8 cellular contexts compared by ENCODE assay signal in the genomic region with DNA sequence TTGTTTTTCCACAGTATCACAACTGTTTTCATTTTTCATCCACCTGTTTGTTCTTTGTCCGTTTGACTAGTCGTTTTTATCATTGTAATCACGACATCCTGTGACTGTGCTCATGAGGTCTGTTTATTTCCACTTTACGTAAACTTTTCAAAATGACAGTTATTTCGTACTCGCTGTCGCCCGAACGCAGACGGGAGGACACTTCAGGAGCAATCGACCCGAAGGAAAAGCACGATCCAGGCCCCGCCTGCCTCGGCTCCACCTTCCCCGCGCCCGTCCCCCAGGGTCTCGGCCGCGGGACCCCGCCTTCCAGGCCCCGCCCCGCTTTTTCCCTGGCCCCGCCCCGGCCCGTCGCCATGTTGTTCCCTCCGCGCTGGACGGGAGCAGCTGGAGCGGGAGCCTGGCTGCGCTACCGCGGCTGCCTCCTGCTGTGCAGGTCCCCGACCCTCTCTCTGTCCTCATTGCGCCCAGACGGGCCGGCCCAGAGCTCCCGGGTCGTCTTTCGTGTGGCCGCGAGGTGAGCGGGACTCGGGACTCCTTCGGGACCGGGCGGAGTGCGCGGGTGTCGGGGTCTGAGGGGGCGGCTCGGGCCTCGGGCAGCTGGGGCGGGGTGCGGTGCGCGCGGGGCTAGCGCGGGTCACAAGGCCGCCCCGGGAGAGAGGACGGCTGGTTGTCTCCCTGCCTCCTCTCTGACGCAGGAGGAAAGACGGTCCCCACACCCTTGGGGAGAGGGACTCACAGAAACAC. TPM values are rescaled to one million over a fixed set of nuclear protein-coding genes. Genes with fewer than 3 reads are reported as not detected.
DNase-seq lines count a peak whose midpoint lies in the region; ATAC-seq and TF ChIP-seq lines count a peak whose summit lies in the region.

A gene with protein sequence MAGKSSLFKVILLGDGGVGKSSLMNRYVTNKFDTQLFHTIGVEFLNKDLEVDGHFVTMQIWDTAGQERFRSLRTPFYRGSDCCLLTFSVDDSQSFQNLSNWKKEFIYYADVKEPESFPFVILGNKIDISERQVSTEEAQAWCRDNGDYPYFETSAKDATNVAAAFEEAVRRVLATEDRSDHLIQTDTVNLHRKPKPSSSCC (plus strand): TSS at position 357 of the 747 bp plus-strand sequence. CDS start 19,619 bp downstream, outside the sequence.

- 4% methylated on average over 33 of the region's 67 CpGs for WGBS in right lobe of liver (ENCODE audit: insufficient coverage, low coverage, low lambda C conversion rate, missing lambda C conversion rate)

- peaks cover 0 to 11% (median 0%) of the 10 kb centered on the region in 4 donors for H3K4me1 ChIP-seq in right lobe of liver

- ATAC-seq in GM19035 (IDR thresholded peaks at IDR 0.05; ENCODE audit: unreplicated experiment) (peak; percentile 67), HG03378 (IDR thresholded peaks at IDR 0.05; ENCODE audit: unreplicated experiment) (peak; percentile 34), right lobe of liver (peak; percentile 97 to 99 (median 98))

- H3K9me3 ChIP-seq in right lobe of liver = no peaks in the 10 kb centered on the region

- H3K27ac ChIP-seq in right lobe of liver = peak within 1 kb of the TSS; percentile 89 to 94 (median 90)

- intact Hi-C loops in right lobe of liver (cut with DNase I) = no loop called here

- TF ChIP-seq POLR2A in right lobe of liver (IDR thresholded peaks at IDR 0.05) = peak; percentile 79

- peak; percentile 92 for DNase-seq in AG20443 (ENCODE audit: low spot score)
- DNase-seq in NCI-H69 (lab: John Stamatoyannopoulos, UW) = peak; percentile 86
- DNase-seq in activated CD4-positive, alpha-beta T cell treated with anti-CD3 and anti-CD28 coated beads, Interleukin-2, amount 50 U/mL, for 4 hours = peak; percentile 67 to 68
- DNase-seq in dermis blood vessel endothelial cell = peak; percentile 76
- DNase-seq in right lobe of liver = peak; percentile 87 to 90 (median 90)
- peak; percentile 70 to 79 for DNase-seq in stimulated activated CD4-positive, alpha-beta T cell treated with anti-CD3 and anti-CD28 coated beads, Interleukin-4, amount 100 ng/mL, for 4 hours

- H3K4me3 ChIP-seq in right lobe of liver = peak within 1 kb of the TSS; percentile 59 to 71 (median 60)

- no peak for TF ChIP-seq CTCF in right lobe of liver (IDR thresholded peaks at IDR 0.05)

- no peaks in the 10 kb centered on the region for H3K36me3 ChIP-seq in right lobe of liver

- peaks cover 0 to 3% of the 10 kb centered on the region in 2 donors for H3K27me3 ChIP-seq in right lobe of liver

RNA-seq across cellular contexts. Expression of the gene that starts here (rescaled TPM):
- 24.2 and 30.8 TPM in 2 replicates for total RNA-seq in dermis blood vessel endothelial cell
- total RNA-seq in right lobe of liver = 10 to 100 TPM in 5 of 6 experiments, 1 to 10 TPM in 1; 9.9 to 20.8 (median 12.7) TPM

Comparison
In these comparisons a context has a peak if more than half of its experiments do, and no peak if none do; other contexts are left out.
1. Peak in every context shown above with its lines: DNase-seq, ATAC-seq, H3K4me3 ChIP-seq and H3K27ac ChIP-seq.
2. ATAC-seq: peak in every context shown above with its lines; median percentile 98 in right lobe of liver; 67 in GM19035; 34 in HG03378.